15 cellular contexts compared by ENCODE assay signal in the genomic region with DNA sequence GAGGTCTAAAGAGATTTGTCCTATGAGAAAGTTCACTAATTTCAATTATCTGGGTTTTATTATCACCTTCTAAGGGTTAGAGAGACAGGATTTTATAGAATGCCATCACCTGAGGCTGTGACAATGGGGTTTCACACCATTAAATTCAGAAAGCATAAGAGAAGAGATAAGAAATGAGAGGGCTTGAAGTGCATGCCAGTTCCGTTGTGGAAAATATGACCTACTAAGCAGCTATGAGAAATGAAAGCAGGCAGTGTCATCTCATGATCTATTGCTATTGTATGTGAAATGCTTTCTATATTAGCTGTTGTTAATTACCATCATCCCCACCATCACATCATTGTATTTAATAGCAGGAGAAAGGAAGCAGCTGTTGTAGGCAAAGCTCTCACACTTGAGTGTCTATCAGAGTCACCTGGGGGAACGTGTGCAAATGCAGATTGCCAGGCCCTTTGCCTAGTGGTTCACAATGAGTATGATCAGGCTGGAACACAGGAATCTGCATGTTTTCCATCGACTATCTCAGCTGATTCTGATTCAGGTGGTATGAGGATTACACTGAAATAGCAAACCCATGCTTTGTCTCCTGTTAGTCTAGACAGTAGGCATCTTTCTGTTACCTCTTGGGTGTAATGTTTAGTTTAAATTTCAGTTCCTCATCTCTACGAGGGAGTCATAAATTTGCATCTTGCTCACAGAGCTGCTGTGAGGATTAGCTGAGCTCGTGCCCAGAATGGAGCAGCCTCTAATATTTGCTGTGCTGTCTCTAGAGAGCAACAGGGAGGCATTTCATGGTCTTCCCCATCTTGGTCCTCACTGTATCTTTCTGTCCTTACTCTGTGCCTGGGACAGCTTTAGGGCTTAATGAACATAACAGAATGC.
DNase-seq lines count a peak whose midpoint lies in the region; ATAC-seq and TF ChIP-seq lines count a peak whose summit lies in the region.
"Had no signal": no experiment of that assay in that cellular context is flagged by ENCODE, and none has a peak within 500 bp of the region (broad histone marks: within the 10 kb centered on the region; RNA-seq: fewer than 3 reads in every experiment).

No MANE protein-coding gene starts in this region.

- H3K9ac ChIP-seq in OCI-LY3 (ENCODE audit: low read length): no peak overlapping the region

- H3K9me3 ChIP-seq in DOHH2 (ENCODE audit: control insufficient read depth, insufficient read depth, low read length) (no peaks in the 10 kb centered on the region), OCI-LY3 (ENCODE audit: insufficient read depth, low read length) (no peaks in the 10 kb centered on the region), mucosa of descending colon (no peaks in the 10 kb centered on the region)
- H3K9me3 ChIP-seq: SJCRH30, tibial artery had no signal

- no peaks in the 10 kb centered on the region for H3K27me3 ChIP-seq in DOHH2 (ENCODE audit: control insufficient read depth, low read length)
- H3K27me3 ChIP-seq in OCI-LY3 (ENCODE audit: low read depth, low read length): no peaks in the 10 kb centered on the region
- H3K27me3 ChIP-seq: SJCRH30, tibial artery had no signal

- 0 out of 2 replicates have a peak overlapping the region, but pooled peaks have one; percentile 19 for H3K4me3 ChIP-seq in DOHH2 (ENCODE audit: low read length)
- H3K4me3 ChIP-seq in OCI-LY3 (ENCODE audit: low read length): no peak overlapping the region
- no peak overlapping the region for H3K4me3 ChIP-seq in mucosa of descending colon
- H3K4me3 ChIP-seq: SJCRH30, tibial artery had no signal

- H3K27ac ChIP-seq in DOHH2 (ENCODE audit: low read depth, low read length) (0 out of 2 replicates have a peak overlapping the region, but pooled peaks have one; percentile 26), OCI-LY3 (ENCODE audit: low read length) (no peak overlapping the region)
- H3K27ac ChIP-seq: SJCRH30, tibial artery had no signal

- H3K79me2 ChIP-seq in DOHH2 (ENCODE audit: control insufficient read depth, low read length): no peaks in the 10 kb centered on the region
- H3K79me2 ChIP-seq in OCI-LY3 (ENCODE audit: low read length): no peaks in the 10 kb centered on the region

- intact Hi-C loops in mucosa of descending colon (cut with DNase I, micrococcal nuclease): no loop called here

- DNase-seq in activated CD8-positive, alpha-beta memory T cell treated with anti-CD3 and anti-CD28 coated beads, Interleukin-2, amount 50 U/mL, for 4 hours: no peak
- no peak for DNase-seq in mucosa of descending colon
- DNase-seq in NCI-H2171 (lab: John Stamatoyannopoulos, UW): no peak
- no peak for DNase-seq in activated effector memory CD4-positive, alpha-beta T cell treated with anti-CD3 and anti-CD28 coated beads, Interleukin-2, amount 50 U/mL, for 16 hours
- DNase-seq: activated naive CD8-positive, alpha-beta T cell treated with anti-CD3 and anti-CD28 coated beads for 36 hours; HFFc6; islet precursor cell; KG1; NCI-H1930 had no signal

- no peaks in the 10 kb centered on the region for H3K9me2 ChIP-seq in DOHH2 (replicated peaks; ENCODE audit: control insufficient read depth, low read length)

- no peak overlapping the region for H2AFZ ChIP-seq in OCI-LY3 (ENCODE audit: low read depth, low read length)

- peak; percentile 83 for ATAC-seq in GM19324 (IDR thresholded peaks at IDR 0.05; ENCODE audit: low FRiP score, unreplicated experiment)
- ATAC-seq in HG02870 (IDR thresholded peaks at IDR 0.05; ENCODE audit: unreplicated experiment): peak; percentile 75
- ATAC-seq in mucosa of descending colon: no peak

- H4K20me1 ChIP-seq in DOHH2 (ENCODE audit: control insufficient read depth, insufficient read depth, low read depth, low read length): no peaks in the 10 kb centered on the region
- H4K20me1 ChIP-seq in OCI-LY3 (ENCODE audit: insufficient read depth, low read length): no peaks in the 10 kb centered on the region

- H3K36me3 ChIP-seq in DOHH2 (ENCODE audit: control insufficient read depth, low read length): no peaks in the 10 kb centered on the region
- H3K36me3 ChIP-seq in OCI-LY3 (replicated peaks; ENCODE audit: low read depth, low read length): no peaks in the 10 kb centered on the region
- H3K36me3 ChIP-seq in mucosa of descending colon (ENCODE audit: low read depth): no peaks in the 10 kb centered on the region
- H3K36me3 ChIP-seq: SJCRH30, tibial artery had no signal

- no peaks in the 10 kb centered on the region for H3F3A ChIP-seq in DOHH2 (ENCODE audit: control insufficient read depth, insufficient read depth)

- H3K4me1 ChIP-seq in DOHH2 (ENCODE audit: control insufficient read depth, low read length) (peaks cover 15% of the 10 kb centered on the region), OCI-LY3 (ENCODE audit: low read length) (peaks cover 12% of the 10 kb centered on the region), mucosa of descending colon (ENCODE audit: low read depth) (no peaks in the 10 kb centered on the region)

- no peak for TF ChIP-seq CTCF in DOHH2 (IDR thresholded peaks at IDR 0.05; ENCODE audit: low read depth, low read length, poor library complexity, severe bottlenecking)
- no peak for TF ChIP-seq CTCF in OCI-LY3 (IDR thresholded peaks at IDR 0.05; ENCODE audit: low read depth, low read length)
- no peak for TF ChIP-seq CTCF in mucosa of descending colon (IDR thresholded peaks at IDR 0.05)

- peak overlapping the region; percentile 28 for H3K4me2 ChIP-seq in DOHH2 (ENCODE audit: low read length)
- H3K4me2 ChIP-seq in OCI-LY3 (ENCODE audit: low read length): peak overlapping the region; percentile 14
